21 cellular contexts compared by ENCODE assay signal in the genomic region with DNA sequence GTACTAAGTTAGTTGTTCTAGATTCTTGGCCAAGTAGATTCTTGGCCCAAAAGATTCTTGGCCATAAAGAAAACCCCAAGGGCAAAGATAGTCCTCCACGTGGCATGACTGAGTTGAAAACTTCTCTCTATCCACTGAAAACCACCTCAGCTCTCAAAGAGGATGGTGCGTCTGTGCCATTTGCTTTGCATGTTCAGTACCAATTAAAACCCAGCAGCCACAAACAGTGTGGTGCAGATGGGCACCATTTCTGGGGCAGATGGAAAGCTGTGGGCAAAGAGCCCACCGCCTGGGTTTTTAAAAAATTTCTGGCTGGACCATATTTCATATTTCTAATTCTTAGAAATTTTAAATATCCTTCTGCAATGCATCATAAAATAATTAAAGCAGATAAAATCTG.
A peak's percentile ranks its signal among the peaks of the same experiment; 100 is the strongest.
DNase-seq lines count a peak whose midpoint lies in the region; FAIRE-seq and TF ChIP-seq lines count a peak whose summit lies in the region.
"Had no signal": no experiment of that assay in that cellular context is flagged by ENCODE, and none has a peak within 500 bp of the region (broad histone marks: within the 10 kb centered on the region; RNA-seq: fewer than 3 reads in every experiment).

No MANE protein-coding gene starts in this region.

- no peak overlapping the region for H2BK12ac ChIP-seq in H1 (ENCODE audit: low read depth, low read length)

- no peak overlapping the region for H3K4me2 ChIP-seq in H1 (ENCODE audit: insufficient read depth in 1 of 2, low read depth in 2 of 2, low read length in 2 of 2)
- H3K4me2 ChIP-seq: BLaER1 treated with 17β-estradiol and CSF1 and Interleukin-3, amounts not matched to agents 10 nM and 100 nM had no signal

- H4K5ac ChIP-seq in H1 (ENCODE audit: insufficient read length, low read depth, low read length), result no peak overlapping the region

- H3K18ac ChIP-seq in H1 (ENCODE audit: extremely low read depth, low read length), result no peak overlapping the region

- no peaks in the 10 kb centered on the region for H3K79me1 ChIP-seq in H1 (ENCODE audit: low read depth, low read length)

- H3K23ac ChIP-seq in H1 (ENCODE audit: insufficient read length), result no peak overlapping the region

- H2AFZ ChIP-seq in H1 (ENCODE audit: low read length), result 0 out of 2 replicates have a peak overlapping the region, but pooled peaks have one; percentile 79
- H2AFZ ChIP-seq: GM23248 had no signal

- no peak for TF ChIP-seq CTCF in H1 (IDR thresholded peaks at IDR 0.05; ENCODE audit: control extremely low read depth in 1 of 3, insufficient read depth in 1 of 3, low read depth in 1 of 3, low read length in 3 of 3)

- no peak for FAIRE-seq in H1 (lab: Jason Lieb, UNC)
- FAIRE-seq: A204.1, G401.6, GM12892, H54 had no signal

- DNase-seq in NCI-H1694 treated with DMSO at 0.1 percent for 48 hours (lab: John Stamatoyannopoulos, UW) (peak; percentile 5), NCI-H1694 (lab: John Stamatoyannopoulos, UW) (no peak), NCI-H446 treated with DMSO at 0.1 percent for 48 hours (lab: John Stamatoyannopoulos, UW) (peak; percentile 10), H1 (ENCODE audit: low read depth in 1 of 2, low spot score in 2 of 2) (no peak), amygdala (lab: John Stamatoyannopoulos, UW) (no peak), CD1c-positive myeloid dendritic cell (ENCODE audit: extremely low spot score) (no peak)
- DNase-seq: BE2C; Calu3; CD4-positive, alpha-beta memory T cell; COR-L47; DMS53; DMS79 treated with DMSO at 0.1 percent for 48 hours; GM23248; HFFc6 had no signal

- CTCF ChIA-PET in H1 (lab: Charles Lee; ENCODE audit: partially characterized antibody), result interaction anchor here (0.6 to 1.2 kb wide), 4 partner anchors 11 to 254 kb away, joined by 3 to 4 read pairs (median 4); no protein-coding TSS in a partner anchor

- H4K20me1 ChIP-seq in H1 (replicated peaks in 1 of 2; ENCODE audit: control insufficient read depth in 1 of 2, insufficient read depth in 2 of 2, low read length in 2 of 2), result no peaks in the 10 kb centered on the region
- H4K20me1 ChIP-seq: BLaER1 treated with 17β-estradiol and CSF1 and Interleukin-3, amounts not matched to agents 10 nM and 100 nM had no signal

- H3K9me3 ChIP-seq in H1 (ENCODE audit: insufficient read depth in 2 of 2, low read depth in 1 of 2, low read length in 1 of 2), result no peaks in the 10 kb centered on the region
- H3K9me3 ChIP-seq: BE2C, HAP-1 had no signal

- no peak overlapping the region for H3K4me3 ChIP-seq in H1 (ENCODE audit: extremely low read depth in 1 of 4, insufficient read depth in 2 of 4, low read depth in 3 of 4, low read length in 4 of 4)
- H3K4me3 ChIP-seq: BLaER1 treated with 17β-estradiol and CSF1 and Interleukin-3, amounts not matched to agents 10 nM and 100 nM; GM23248; HAP-1 had no signal

- H2BK5ac ChIP-seq in H1 (ENCODE audit: low read depth, low read length), result no peak overlapping the region

- H3K14ac ChIP-seq in H1 (ENCODE audit: insufficient read length), result no peak overlapping the region

- WGBS in H1 (ENCODE audit: extremely low coverage in 1 of 2, insufficient coverage in 1 of 2, insufficient read length in 1 of 2, insufficient replicate concordance in 2 of 2, low coverage in 1 of 2, low lambda C conversion rate in 2 of 2, missing lambda C conversion rate in 1 of 2), 2 experiments, result 87% methylated on average over 3 of the region's 3 CpGs; no CpG with 5 or more reads in 1 of the 2 experiments

- H3K9ac ChIP-seq in H1 (replicated peaks in 1 of 4; ENCODE audit: extremely low read depth in 1 of 4, low read depth in 3 of 4, low read length in 3 of 4), result no peak overlapping the region
- H3K9ac ChIP-seq: BLaER1 treated with 17β-estradiol and CSF1 and Interleukin-3, amounts not matched to agents 10 nM and 100 nM; GM23248 had no signal

- H2BK20ac ChIP-seq in H1 (ENCODE audit: low read length), result no peak overlapping the region

- H3K27ac ChIP-seq in H1 (ENCODE audit: low read depth, low read length), result no peak overlapping the region
- H3K27ac ChIP-seq: 22Rv1; BLaER1 treated with 17β-estradiol and CSF1 and Interleukin-3, amounts not matched to agents 10 nM and 100 nM; GM23248 had no signal

- TF ChIP-seq EP300 in H1 (IDR thresholded peaks at IDR 0.05; ENCODE audit: borderline replicate concordance in 1 of 2, low read depth in 2 of 2, low read length in 2 of 2), result no peak

- no peak overlapping the region for H3K4ac ChIP-seq in H1 (replicated peaks; ENCODE audit: insufficient read length, low read depth, low read length)

- H2BK15ac ChIP-seq in H1 (ENCODE audit: low read length), result no peak overlapping the region

- H2BK120ac ChIP-seq in H1 (replicated peaks; ENCODE audit: low read depth, low read length), result no peak overlapping the region

- H3K23me2 ChIP-seq in H1 (ENCODE audit: low read depth, low read length), result no peaks in the 10 kb centered on the region

- H3K4me1 ChIP-seq in H1 (replicated peaks in 1 of 4; ENCODE audit: control insufficient read depth in 3 of 4, insufficient read depth in 4 of 4, low read length in 3 of 4), result peaks cover 0 to 7% (median 2%) of the 10 kb centered on the region in 4 experiments; a peak in 3 of 7 replicates
- H3K4me1 ChIP-seq: BE2C; BLaER1 treated with 17β-estradiol and CSF1 and Interleukin-3, amounts not matched to agents 10 nM and 100 nM; HAP-1 had no signal

- no peaks in the 10 kb centered on the region for H3K79me2 ChIP-seq in H1 (ENCODE audit: control insufficient read depth in 1 of 2, insufficient read depth in 2 of 2, low read length in 2 of 2)

- H2AK5ac ChIP-seq in H1 (ENCODE audit: low read depth, low read length), result no peak overlapping the region

- TF ChIP-seq RAD21 in H1 (IDR thresholded peaks at IDR 0.05 in 1 of 2, conservative IDR thresholded peaks at IDR 0.05 in 1 of 2; ENCODE audit: low read depth in 2 of 2, low read length in 2 of 2), result no peak

- POLR2A ChIA-PET in H1 (lab: Charles Lee; ENCODE audit: partially characterized antibody), result no interaction called here

- no peaks in the 10 kb centered on the region for H3K27me3 ChIP-seq in H1 (replicated peaks in 1 of 4; ENCODE audit: control insufficient read depth in 3 of 4, extremely low read depth in 1 of 4, insufficient read depth in 3 of 4, low read length in 3 of 4)
- H3K27me3 ChIP-seq: BE2C; BLaER1 treated with 17β-estradiol and CSF1 and Interleukin-3, amounts not matched to agents 10 nM and 100 nM had no signal

- peak overlapping the region; percentile 17 for H4K91ac ChIP-seq in H1 (replicated peaks; ENCODE audit: insufficient read length, low read length)

- H3K36me3 ChIP-seq in H1 (ENCODE audit: control insufficient read depth in 2 of 4, insufficient read depth in 4 of 4, low read length in 3 of 4), result no peaks in the 10 kb centered on the region
- H3K36me3 ChIP-seq: BE2C; BLaER1 treated with 17β-estradiol and CSF1 and Interleukin-3, amounts not matched to agents 10 nM and 100 nM; HAP-1 had no signal

- no peak overlapping the region for H4K8ac ChIP-seq in H1 (ENCODE audit: extremely low read depth, insufficient read depth, low read length)

- no peak for TF ChIP-seq POLR2A in H1 (IDR thresholded peaks at IDR 0.05; ENCODE audit: control extremely low read depth in 1 of 2, low read depth in 2 of 2, low read length in 2 of 2)

- no peak overlapping the region for H3K56ac ChIP-seq in H1 (replicated peaks; ENCODE audit: insufficient read length, low read depth, low read length)

TF ChIP-seq in H1, 55 proteins besides CTCF, POLR2A, EP300 and RAD21 (continues in another document):
- TF ChIP-seq TEAD4 (IDR thresholded peaks at IDR 0.05; ENCODE audit: low read depth, low read length), result no peak
- TF ChIP-seq ASH2L (IDR thresholded peaks at IDR 0.05; ENCODE audit: low read length), result no peak
- TF ChIP-seq PHF8 (conservative IDR thresholded peaks at IDR 0.05; ENCODE audit: low read depth, low read length), result no peak

Comparison
In these comparisons a context has a peak if more than half of its experiments do, and no peak if none do; other contexts are left out.
1. DNase-seq: peak in NCI-H1694 treated with DMSO at 0.1 percent for 48 hours (single experiment) and NCI-H446 treated with DMSO at 0.1 percent for 48 hours (single experiment); none in NCI-H1694 (single experiment), H1 (0 of 2), amygdala (0 of 56) and CD1c-positive myeloid dendritic cell (single experiment).